ENCODE assay signal across 8 cellular contexts in genomic region chr17:73091770-73092517, GRCh38. TPM values are rescaled to one million over a fixed set of nuclear protein-coding genes. Genes with fewer than 3 reads are reported as not detected.
A peak's percentile ranks its signal among the peaks of the same experiment; 100 is the strongest.
DNase-seq lines count a peak whose midpoint lies in the region; ATAC-seq lines count a peak whose summit lies in the region.

No MANE protein-coding gene starts in this region.

- peaks cover 2% of the 10 kb centered on the region for H3K27me3 ChIP-seq in rectal smooth muscle tissue (ENCODE audit: control insufficient read depth, insufficient read depth, low read length)

- H3K9ac ChIP-seq in rectal smooth muscle tissue (ENCODE audit: low read length): no peak overlapping the region

- ATAC-seq in GM21529 (IDR thresholded peaks at IDR 0.05; ENCODE audit: unreplicated experiment) (peak; percentile 23), HG02973 (IDR thresholded peaks at IDR 0.05; ENCODE audit: unreplicated experiment) (no peak)

- DNase-seq in DMS79 (lab: John Stamatoyannopoulos, UW): peak; percentile 4
- peak; percentile 26 for DNase-seq in NCI-H146 treated with DMSO at 0.1 percent for 48 hours (lab: John Stamatoyannopoulos, UW; ENCODE audit: unreplicated experiment)
- DNase-seq in amniotic epithelial cell (ENCODE audit: low read depth): peak; percentile 41
- DNase-seq in hepatic stellate cell (ENCODE audit: low spot score): peak; percentile 58
- no peak for DNase-seq in cerebellum (ENCODE audit: low spot score)

- H3K4me3 ChIP-seq in rectal smooth muscle tissue (ENCODE audit: low read length): peak overlapping the region; percentile 89

- H3K36me3 ChIP-seq in rectal smooth muscle tissue (ENCODE audit: control insufficient read depth, insufficient read depth, low read length): no peaks in the 10 kb centered on the region

- no peak overlapping the region for H3K27ac ChIP-seq in rectal smooth muscle tissue (ENCODE audit: low read depth, low read length)

- no peaks in the 10 kb centered on the region for H3K4me1 ChIP-seq in rectal smooth muscle tissue (ENCODE audit: control insufficient read depth, insufficient read depth, low read length)

RNA-seq across cellular contexts. Expression of gene SLC39A11, which starts 0.5 kb away (rescaled TPM):
- 8.0 TPM for total RNA-seq in cerebellum
